In the genomic region with DNA sequence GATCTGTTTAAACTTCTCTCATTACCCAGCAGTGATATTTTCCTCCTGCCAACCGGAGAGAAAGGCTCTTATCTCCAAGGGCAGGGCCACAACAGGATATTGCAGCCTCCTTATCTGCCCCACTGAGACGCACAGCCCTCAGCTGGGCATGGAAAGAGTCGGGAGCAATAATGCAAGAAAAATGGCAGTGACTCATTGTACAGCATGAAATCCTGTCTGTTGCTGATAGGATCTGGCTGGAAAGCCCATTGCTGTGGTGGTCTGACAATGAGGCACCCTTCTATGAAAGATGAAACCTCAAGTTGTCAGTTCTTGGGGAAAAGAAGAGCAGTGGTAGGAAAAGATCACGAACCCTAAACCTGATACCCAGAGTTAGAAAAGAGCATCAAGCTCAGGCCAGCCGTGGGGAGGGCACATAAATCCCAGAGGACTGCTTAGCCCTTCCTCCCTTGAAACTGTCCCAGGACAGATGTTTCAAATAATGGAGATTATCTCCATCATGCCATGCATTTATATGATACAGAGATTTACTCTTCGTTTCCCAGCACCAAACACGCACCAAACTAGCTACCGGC, we compare ENCODE assay signal across 1 cellular context.
TF ChIP-seq lines count a peak whose summit lies in the region.

No MANE protein-coding gene starts in this region.

TF ChIP-seq in K562, 482 proteins besides CTCF, POLR2A, EP300 and RAD21 (continued from another document):
- TF ChIP-seq, protein P1, sequence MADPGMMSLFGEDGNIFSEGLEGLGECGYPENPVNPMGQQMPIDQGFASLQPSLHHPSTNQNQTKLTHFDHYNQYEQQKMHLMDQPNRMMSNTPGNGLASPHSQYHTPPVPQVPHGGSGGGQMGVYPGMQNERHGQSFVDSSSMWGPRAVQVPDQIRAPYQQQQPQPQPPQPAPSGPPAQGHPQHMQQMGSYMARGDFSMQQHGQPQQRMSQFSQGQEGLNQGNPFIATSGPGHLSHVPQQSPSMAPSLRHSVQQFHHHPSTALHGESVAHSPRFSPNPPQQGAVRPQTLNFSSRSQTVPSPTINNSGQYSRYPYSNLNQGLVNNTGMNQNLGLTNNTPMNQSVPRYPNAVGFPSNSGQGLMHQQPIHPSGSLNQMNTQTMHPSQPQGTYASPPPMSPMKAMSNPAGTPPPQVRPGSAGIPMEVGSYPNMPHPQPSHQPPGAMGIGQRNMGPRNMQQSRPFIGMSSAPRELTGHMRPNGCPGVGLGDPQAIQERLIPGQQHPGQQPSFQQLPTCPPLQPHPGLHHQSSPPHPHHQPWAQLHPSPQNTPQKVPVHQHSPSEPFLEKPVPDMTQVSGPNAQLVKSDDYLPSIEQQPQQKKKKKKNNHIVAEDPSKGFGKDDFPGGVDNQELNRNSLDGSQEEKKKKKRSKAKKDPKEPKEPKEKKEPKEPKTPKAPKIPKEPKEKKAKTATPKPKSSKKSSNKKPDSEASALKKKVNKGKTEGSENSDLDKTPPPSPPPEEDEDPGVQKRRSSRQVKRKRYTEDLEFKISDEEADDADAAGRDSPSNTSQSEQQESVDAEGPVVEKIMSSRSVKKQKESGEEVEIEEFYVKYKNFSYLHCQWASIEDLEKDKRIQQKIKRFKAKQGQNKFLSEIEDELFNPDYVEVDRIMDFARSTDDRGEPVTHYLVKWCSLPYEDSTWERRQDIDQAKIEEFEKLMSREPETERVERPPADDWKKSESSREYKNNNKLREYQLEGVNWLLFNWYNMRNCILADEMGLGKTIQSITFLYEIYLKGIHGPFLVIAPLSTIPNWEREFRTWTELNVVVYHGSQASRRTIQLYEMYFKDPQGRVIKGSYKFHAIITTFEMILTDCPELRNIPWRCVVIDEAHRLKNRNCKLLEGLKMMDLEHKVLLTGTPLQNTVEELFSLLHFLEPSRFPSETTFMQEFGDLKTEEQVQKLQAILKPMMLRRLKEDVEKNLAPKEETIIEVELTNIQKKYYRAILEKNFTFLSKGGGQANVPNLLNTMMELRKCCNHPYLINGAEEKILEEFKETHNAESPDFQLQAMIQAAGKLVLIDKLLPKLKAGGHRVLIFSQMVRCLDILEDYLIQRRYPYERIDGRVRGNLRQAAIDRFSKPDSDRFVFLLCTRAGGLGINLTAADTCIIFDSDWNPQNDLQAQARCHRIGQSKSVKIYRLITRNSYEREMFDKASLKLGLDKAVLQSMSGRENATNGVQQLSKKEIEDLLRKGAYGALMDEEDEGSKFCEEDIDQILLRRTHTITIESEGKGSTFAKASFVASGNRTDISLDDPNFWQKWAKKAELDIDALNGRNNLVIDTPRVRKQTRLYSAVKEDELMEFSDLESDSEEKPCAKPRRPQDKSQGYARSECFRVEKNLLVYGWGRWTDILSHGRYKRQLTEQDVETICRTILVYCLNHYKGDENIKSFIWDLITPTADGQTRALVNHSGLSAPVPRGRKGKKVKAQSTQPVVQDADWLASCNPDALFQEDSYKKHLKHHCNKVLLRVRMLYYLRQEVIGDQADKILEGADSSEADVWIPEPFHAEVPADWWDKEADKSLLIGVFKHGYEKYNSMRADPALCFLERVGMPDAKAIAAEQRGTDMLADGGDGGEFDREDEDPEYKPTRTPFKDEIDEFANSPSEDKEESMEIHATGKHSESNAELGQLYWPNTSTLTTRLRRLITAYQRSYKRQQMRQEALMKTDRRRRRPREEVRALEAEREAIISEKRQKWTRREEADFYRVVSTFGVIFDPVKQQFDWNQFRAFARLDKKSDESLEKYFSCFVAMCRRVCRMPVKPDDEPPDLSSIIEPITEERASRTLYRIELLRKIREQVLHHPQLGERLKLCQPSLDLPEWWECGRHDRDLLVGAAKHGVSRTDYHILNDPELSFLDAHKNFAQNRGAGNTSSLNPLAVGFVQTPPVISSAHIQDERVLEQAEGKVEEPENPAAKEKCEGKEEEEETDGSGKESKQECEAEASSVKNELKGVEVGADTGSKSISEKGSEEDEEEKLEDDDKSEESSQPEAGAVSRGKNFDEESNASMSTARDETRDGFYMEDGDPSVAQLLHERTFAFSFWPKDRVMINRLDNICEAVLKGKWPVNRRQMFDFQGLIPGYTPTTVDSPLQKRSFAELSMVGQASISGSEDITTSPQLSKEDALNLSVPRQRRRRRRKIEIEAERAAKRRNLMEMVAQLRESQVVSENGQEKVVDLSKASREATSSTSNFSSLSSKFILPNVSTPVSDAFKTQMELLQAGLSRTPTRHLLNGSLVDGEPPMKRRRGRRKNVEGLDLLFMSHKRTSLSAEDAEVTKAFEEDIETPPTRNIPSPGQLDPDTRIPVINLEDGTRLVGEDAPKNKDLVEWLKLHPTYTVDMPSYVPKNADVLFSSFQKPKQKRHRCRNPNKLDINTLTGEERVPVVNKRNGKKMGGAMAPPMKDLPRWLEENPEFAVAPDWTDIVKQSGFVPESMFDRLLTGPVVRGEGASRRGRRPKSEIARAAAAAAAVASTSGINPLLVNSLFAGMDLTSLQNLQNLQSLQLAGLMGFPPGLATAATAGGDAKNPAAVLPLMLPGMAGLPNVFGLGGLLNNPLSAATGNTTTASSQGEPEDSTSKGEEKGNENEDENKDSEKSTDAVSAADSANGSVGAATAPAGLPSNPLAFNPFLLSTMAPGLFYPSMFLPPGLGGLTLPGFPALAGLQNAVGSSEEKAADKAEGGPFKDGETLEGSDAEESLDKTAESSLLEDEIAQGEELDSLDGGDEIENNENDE (IDR thresholded peaks at IDR 0.05; ENCODE audit: low read depth, low read length), result no peak
- TF ChIP-seq RUNX1 (IDR thresholded peaks at IDR 0.05; ENCODE audit: low read depth) (no peak), PCBP2 (IDR thresholded peaks at IDR 0.05; ENCODE audit: low read depth, low read length, poor library complexity, severe bottlenecking) (no peak), ARNT (IDR thresholded peaks at IDR 0.05) (peak; percentile 87 to 94), ZNF695 (CRISPR knock-in tag; IDR thresholded peaks at IDR 0.05) (no peak), ZNF407 (IDR thresholded peaks at IDR 0.05; ENCODE audit: low read depth) (no peak), MBD2 (IDR thresholded peaks at IDR 0.05; ENCODE audit: borderline replicate concordance, low read depth) (peak; percentile 50; the same call in 1 of the 2 replicates), CBX3 (IDR thresholded peaks at IDR 0.05; ENCODE audit: borderline replicate concordance in 1 of 2, low read length in 2 of 2) (peak in 1 of 2 experiments; percentile 60; a peak in 1 of 3 replicates), GABPB1 (CRISPR knock-in tag; IDR thresholded peaks at IDR 0.05) (no peak), MCM7 (IDR thresholded peaks at IDR 0.05) (no peak), CEBPG (CRISPR knock-in tag; IDR thresholded peaks at IDR 0.05) (no peak), CEBPG (tag; conservative IDR thresholded peaks at IDR 0.05 in 1 of 2, IDR thresholded peaks at IDR 0.05 in 1 of 2) (peak; percentile 30 to 76; a peak in 3 of 4 replicates), ZNF77 (CRISPR knock-in tag; IDR thresholded peaks at IDR 0.05) (no peak), MEF2D (tag; conservative IDR thresholded peaks at IDR 0.05; ENCODE audit: low read depth) (peak; percentile 49; the same call in 1 of the 2 replicates)
- TF ChIP-seq, protein P2, sequence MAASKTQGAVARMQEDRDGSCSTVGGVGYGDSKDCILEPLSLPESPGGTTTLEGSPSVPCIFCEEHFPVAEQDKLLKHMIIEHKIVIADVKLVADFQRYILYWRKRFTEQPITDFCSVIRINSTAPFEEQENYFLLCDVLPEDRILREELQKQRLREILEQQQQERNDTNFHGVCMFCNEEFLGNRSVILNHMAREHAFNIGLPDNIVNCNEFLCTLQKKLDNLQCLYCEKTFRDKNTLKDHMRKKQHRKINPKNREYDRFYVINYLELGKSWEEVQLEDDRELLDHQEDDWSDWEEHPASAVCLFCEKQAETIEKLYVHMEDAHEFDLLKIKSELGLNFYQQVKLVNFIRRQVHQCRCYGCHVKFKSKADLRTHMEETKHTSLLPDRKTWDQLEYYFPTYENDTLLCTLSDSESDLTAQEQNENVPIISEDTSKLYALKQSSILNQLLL (CRISPR knock-in tag; IDR thresholded peaks at IDR 0.05; ENCODE audit: borderline replicate concordance), result no peak
- TF ChIP-seq, protein P3, sequence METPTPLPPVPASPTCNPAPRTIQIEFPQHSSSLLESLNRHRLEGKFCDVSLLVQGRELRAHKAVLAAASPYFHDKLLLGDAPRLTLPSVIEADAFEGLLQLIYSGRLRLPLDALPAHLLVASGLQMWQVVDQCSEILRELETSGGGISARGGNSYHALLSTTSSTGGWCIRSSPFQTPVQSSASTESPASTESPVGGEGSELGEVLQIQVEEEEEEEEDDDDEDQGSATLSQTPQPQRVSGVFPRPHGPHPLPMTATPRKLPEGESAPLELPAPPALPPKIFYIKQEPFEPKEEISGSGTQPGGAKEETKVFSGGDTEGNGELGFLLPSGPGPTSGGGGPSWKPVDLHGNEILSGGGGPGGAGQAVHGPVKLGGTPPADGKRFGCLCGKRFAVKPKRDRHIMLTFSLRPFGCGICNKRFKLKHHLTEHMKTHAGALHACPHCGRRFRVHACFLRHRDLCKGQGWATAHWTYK (CRISPR knock-in tag; IDR thresholded peaks at IDR 0.05), result no peak
- TF ChIP-seq, protein P4, sequence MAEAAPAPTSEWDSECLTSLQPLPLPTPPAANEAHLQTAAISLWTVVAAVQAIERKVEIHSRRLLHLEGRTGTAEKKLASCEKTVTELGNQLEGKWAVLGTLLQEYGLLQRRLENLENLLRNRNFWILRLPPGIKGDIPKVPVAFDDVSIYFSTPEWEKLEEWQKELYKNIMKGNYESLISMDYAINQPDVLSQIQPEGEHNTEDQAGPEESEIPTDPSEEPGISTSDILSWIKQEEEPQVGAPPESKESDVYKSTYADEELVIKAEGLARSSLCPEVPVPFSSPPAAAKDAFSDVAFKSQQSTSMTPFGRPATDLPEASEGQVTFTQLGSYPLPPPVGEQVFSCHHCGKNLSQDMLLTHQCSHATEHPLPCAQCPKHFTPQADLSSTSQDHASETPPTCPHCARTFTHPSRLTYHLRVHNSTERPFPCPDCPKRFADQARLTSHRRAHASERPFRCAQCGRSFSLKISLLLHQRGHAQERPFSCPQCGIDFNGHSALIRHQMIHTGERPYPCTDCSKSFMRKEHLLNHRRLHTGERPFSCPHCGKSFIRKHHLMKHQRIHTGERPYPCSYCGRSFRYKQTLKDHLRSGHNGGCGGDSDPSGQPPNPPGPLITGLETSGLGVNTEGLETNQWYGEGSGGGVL (CRISPR knock-in tag; IDR thresholded peaks at IDR 0.05), result no peak
- TF ChIP-seq, protein P5, sequence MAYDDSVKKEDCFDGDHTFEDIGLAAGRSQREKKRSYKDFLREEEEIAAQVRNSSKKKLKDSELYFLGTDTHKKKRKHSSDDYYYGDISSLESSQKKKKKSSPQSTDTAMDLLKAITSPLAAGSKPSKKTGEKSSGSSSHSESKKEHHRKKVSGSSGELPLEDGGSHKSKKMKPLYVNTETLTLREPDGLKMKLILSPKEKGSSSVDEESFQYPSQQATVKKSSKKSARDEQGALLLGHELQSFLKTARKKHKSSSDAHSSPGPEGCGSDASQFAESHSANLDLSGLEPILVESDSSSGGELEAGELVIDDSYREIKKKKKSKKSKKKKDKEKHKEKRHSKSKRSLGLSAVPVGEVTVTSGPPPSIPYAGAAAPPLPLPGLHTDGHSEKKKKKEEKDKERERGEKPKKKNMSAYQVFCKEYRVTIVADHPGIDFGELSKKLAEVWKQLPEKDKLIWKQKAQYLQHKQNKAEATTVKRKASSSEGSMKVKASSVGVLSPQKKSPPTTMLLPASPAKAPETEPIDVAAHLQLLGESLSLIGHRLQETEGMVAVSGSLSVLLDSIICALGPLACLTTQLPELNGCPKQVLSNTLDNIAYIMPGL (CRISPR knock-in tag; IDR thresholded peaks at IDR 0.05), result no peak
